13 cellular contexts compared by ENCODE assay signal in the genomic region with DNA sequence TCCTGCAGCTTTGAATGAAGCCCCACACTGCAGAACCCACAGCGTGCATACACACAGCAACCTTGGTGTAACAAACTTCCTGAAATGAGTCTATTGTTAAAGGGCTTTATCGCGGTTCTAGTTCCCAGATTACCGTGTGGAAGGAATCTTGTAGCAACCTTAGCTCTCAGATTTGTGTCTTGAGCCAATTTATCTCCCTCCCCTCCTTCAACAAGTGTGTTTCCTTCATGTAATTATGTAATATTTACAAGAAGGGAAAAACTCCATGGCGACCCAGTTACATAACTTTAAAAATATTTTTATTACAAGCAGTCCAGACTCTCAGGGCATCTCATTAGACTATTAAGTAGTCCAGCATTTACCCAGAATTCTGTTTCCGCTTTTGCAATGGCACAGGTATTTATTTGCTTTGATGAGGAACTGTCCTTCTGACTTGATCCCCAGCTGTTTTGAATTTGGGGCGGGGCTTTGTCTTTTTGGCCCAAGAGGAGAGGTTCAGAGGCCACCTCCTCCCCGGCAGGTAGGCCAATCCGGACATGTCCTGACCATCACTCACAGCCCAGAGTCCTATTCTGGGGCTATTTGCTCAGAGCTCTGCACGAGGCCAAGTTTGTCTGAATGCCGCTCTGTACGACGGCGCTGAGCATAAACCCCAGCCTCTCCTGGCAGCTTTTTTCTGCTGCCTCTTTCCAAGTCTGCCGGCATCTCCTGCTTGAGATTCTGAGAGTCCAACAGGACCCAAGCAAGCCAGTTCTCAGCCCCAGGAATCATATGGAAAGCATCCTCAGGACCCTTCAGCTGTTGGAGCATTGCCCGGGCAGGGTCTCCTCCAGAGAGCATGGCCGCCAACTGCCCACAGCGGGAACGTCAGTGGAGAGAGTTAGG. TPM values are rescaled to one million over a fixed set of nuclear protein-coding genes. Genes with fewer than 3 reads are reported as not detected.
DNase-seq lines count a peak whose midpoint lies in the region; ATAC-seq lines count a peak whose summit lies in the region.
"Had no signal": no experiment of that assay in that cellular context is flagged by ENCODE, and none has a peak within 500 bp of the region (broad histone marks: within the 10 kb centered on the region; RNA-seq: fewer than 3 reads in every experiment).

No MANE protein-coding gene starts in this region.

- in situ Hi-C loops in G401 (cut with HindIII; ENCODE audit: low sequenced_read_pairs), result no loop called here

- intact Hi-C loops in activated T-helper 2 cell treated with anti-CD3 and anti-CD28 coated beads, Interferon-gamma antibody, Interleukin-2, Interleukin-4, amounts not matched to agents 10 μg/mL and 5 μg/mL and 100 μg/mL, durations not matched to agents 14 hours and 24 hours and 36 hours (cut with micrococcal nuclease), result no loop called here
- intact Hi-C loops in left cardiac atrium (cut with DNase I), result no loop called here

- H3K4me3 Mint-ChIP-seq in activated T-helper 2 cell treated with anti-CD3 and anti-CD28 coated beads, Interferon-gamma antibody, Interleukin-2, Interleukin-4, amounts not matched to agents 10 μg/mL and 5 μg/mL and 100 μg/mL, durations not matched to agents 14 hours and 24 hours and 36 hours (ENCODE audit: low read depth), result no peak overlapping the region

- peaks cover 83% of the 10 kb centered on the region for H3K36me3 Mint-ChIP-seq in activated T-helper 2 cell treated with anti-CD3 and anti-CD28 coated beads, Interferon-gamma antibody, Interleukin-2, Interleukin-4, amounts not matched to agents 10 μg/mL and 5 μg/mL and 100 μg/mL, durations not matched to agents 14 hours and 24 hours and 36 hours (ENCODE audit: low read depth)

- H3K9me3 Mint-ChIP-seq in activated T-helper 2 cell treated with anti-CD3 and anti-CD28 coated beads, Interferon-gamma antibody, Interleukin-2, Interleukin-4, amounts not matched to agents 10 μg/mL and 5 μg/mL and 100 μg/mL, durations not matched to agents 14 hours and 24 hours and 36 hours, result no peaks in the 10 kb centered on the region

- H3K9ac ChIP-seq in rectal smooth muscle tissue (ENCODE audit: low read length), result no peak overlapping the region

- H3K4me3 ChIP-seq in rectal smooth muscle tissue (ENCODE audit: low read length), result no peak overlapping the region

- H3K27ac Mint-ChIP-seq in activated T-helper 2 cell treated with anti-CD3 and anti-CD28 coated beads, Interferon-gamma antibody, Interleukin-2, Interleukin-4, amounts not matched to agents 10 μg/mL and 5 μg/mL and 100 μg/mL, durations not matched to agents 14 hours and 24 hours and 36 hours, result peak overlapping the region; percentile 67

- H3K27me3 Mint-ChIP-seq in activated T-helper 2 cell treated with anti-CD3 and anti-CD28 coated beads, Interferon-gamma antibody, Interleukin-2, Interleukin-4, amounts not matched to agents 10 μg/mL and 5 μg/mL and 100 μg/mL, durations not matched to agents 14 hours and 24 hours and 36 hours (ENCODE audit: low read depth), result no peaks in the 10 kb centered on the region

- peak; percentile 66 to 92 for ATAC-seq in left cardiac atrium
- no peak for ATAC-seq in GM18517 (IDR thresholded peaks at IDR 0.05; ENCODE audit: unreplicated experiment)
- ATAC-seq in GM18520 (IDR thresholded peaks at IDR 0.05; ENCODE audit: unreplicated experiment), result no peak

- no peaks in the 10 kb centered on the region for H3K27me3 ChIP-seq in rectal smooth muscle tissue (ENCODE audit: control insufficient read depth, insufficient read depth, low read length)

- H3K4me1 Mint-ChIP-seq in activated T-helper 2 cell treated with anti-CD3 and anti-CD28 coated beads, Interferon-gamma antibody, Interleukin-2, Interleukin-4, amounts not matched to agents 10 μg/mL and 5 μg/mL and 100 μg/mL, durations not matched to agents 14 hours and 24 hours and 36 hours (ENCODE audit: low read depth), result peaks cover 68% of the 10 kb centered on the region

- H3K27ac ChIP-seq in rectal smooth muscle tissue (ENCODE audit: low read depth, low read length), result peak overlapping the region; percentile 78

- peak; percentile 49 for DNase-seq in G401 (ENCODE audit: low spot score)
- DNase-seq in activated T-helper 2 cell treated with anti-CD3 and anti-CD28 coated beads, Interferon-gamma antibody, Interleukin-2, Interleukin-4, amounts not matched to agents 10 μg/mL and 5 μg/mL and 100 μg/mL, durations not matched to agents 14 hours and 24 hours and 36 hours (ENCODE audit: low spot score), result no peak
- no peak for DNase-seq in left cardiac atrium
- DNase-seq in NCI-H1436 (lab: John Stamatoyannopoulos, UW), result no peak
- DNase-seq in NCI-H2081 (lab: John Stamatoyannopoulos, UW), result no peak
- DNase-seq: activated CD8-positive, alpha-beta memory T cell treated with anti-CD3 and anti-CD28 coated beads, Interleukin-2, amount 50 U/mL, for 4 hours; effector CD8-positive, alpha-beta T cell; RPMI8226; stimulated activated CD4-positive, alpha-beta T cell treated with anti-CD3 and anti-CD28 coated beads, Interleukin-4, amount 100 ng/mL, for 24 hours had no signal

- H3K4me1 ChIP-seq in rectal smooth muscle tissue (ENCODE audit: control insufficient read depth, insufficient read depth, low read length), result peaks cover 21% of the 10 kb centered on the region
- H3K4me1 ChIP-seq: Caco-2 had no signal

- peaks cover 3% of the 10 kb centered on the region for H3K36me3 ChIP-seq in rectal smooth muscle tissue (ENCODE audit: control insufficient read depth, insufficient read depth, low read length)

RNA-seq across cellular contexts. Expression of a gene that starts 35.6 kb away (rescaled TPM):
- total RNA-seq in G401 (2014; rRNA removed; shearing (Covaris generic)), result 15.6 and 16.6 TPM in 2 replicates
- 44.8 and 48.7 TPM in 2 replicates for total RNA-seq in activated T-helper 2 cell treated with anti-CD3 and anti-CD28 coated beads, Interferon-gamma antibody, Interleukin-2, Interleukin-4, amounts not matched to agents 10 μg/mL and 5 μg/mL and 100 μg/mL, durations not matched to agents 14 hours and 24 hours and 36 hours
- 10 to 100 TPM; 25.5 to 30.2 TPM for total RNA-seq in left cardiac atrium

RNA-seq across cellular contexts. Expression of a gene that starts 37.7 kb away (rescaled TPM):
- 90.6 and 91.9 TPM in 2 replicates for total RNA-seq in G401 (2014; rRNA removed; shearing (Covaris generic))
- total RNA-seq in activated T-helper 2 cell treated with anti-CD3 and anti-CD28 coated beads, Interferon-gamma antibody, Interleukin-2, Interleukin-4, amounts not matched to agents 10 μg/mL and 5 μg/mL and 100 μg/mL, durations not matched to agents 14 hours and 24 hours and 36 hours, result 38.5 and 38.7 TPM in 2 replicates
- total RNA-seq in left cardiac atrium, result 10 to 100 TPM; 68.5 to 84.9 TPM

Comparison
In these comparisons a context has a peak if more than half of its experiments do, and no peak if none do; other contexts are left out.
1. ATAC-seq: peak in left cardiac atrium (2 of 2); none in GM18517 (single experiment) and GM18520 (single experiment).